ENCODE assay signal across 14 cellular contexts in the genomic region with DNA sequence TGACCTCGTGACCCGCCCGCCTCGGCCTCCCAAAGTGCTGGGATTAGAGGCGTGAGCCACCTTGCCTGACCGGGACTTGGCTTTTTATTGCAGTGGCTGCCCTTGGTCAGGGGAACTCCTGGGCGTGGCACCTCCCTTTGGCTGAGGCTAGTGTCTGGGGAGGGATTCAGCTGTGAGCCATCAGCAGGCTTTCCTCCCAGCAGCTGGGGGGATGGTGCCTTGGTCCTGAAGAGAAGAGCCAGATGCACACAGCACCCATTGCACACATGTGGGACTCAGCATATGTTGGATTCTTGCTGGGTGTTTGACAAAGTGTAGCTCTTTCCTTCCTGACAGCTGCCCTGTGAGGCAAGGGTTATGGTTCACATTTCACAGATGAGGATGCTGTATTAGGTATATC. TPM values are rescaled to one million over a fixed set of nuclear protein-coding genes. Genes with fewer than 3 reads are reported as not detected.
DNase-seq lines count a peak whose midpoint lies in the region; ATAC-seq and TF ChIP-seq lines count a peak whose summit lies in the region.
"Had no signal": no experiment of that assay in that cellular context is flagged by ENCODE, and none has a peak within 500 bp of the region (broad histone marks: within the 10 kb centered on the region; RNA-seq: fewer than 3 reads in every experiment).

No MANE protein-coding gene starts in this region.

- peaks cover 27% of the 10 kb centered on the region for H3K4me1 ChIP-seq in PC-3 (ENCODE audit: insufficient read depth, low read length)
- H3K4me1 ChIP-seq: thyroid gland had no signal

- ATAC-seq in PC-3 = peak; percentile 84
- ATAC-seq in stimulated activated memory B cell treated with anti-CD40 and anti-IgM and Interleukin-4, amounts not matched to agents 10 μg/mL and 1 μg/mL and 100 μg/mL, for 72 hours = no peak

- POLR2A ChIA-PET in PC-3 (lab: Charles Lee; ENCODE audit: unreplicated experiment) = no interaction called here

- no peak overlapping the region for H2AFZ ChIP-seq in PC-3 (ENCODE audit: low read length)

- no peak overlapping the region for H3K27ac ChIP-seq in PC-3 (ENCODE audit: low read length)
- H3K27ac ChIP-seq: thyroid gland had no signal

- H3F3A ChIP-seq in PC-3 (ENCODE audit: low read length, unreplicated experiment) = no peaks in the 10 kb centered on the region

- H3K27me3 Mint-ChIP-seq in activated naive CD4-positive, alpha-beta T cell treated with anti-CD3 and anti-CD28 coated beads for 36 hours (ENCODE audit: low read depth) = no peaks in the 10 kb centered on the region
- no peaks in the 10 kb centered on the region for H3K27me3 Mint-ChIP-seq in stimulated activated memory B cell treated with anti-CD40 and anti-IgM and Interleukin-4, amounts not matched to agents 10 μg/mL and 1 μg/mL and 100 μg/mL, for 72 hours

- H3K9me2 ChIP-seq in PC-3 (replicated peaks; ENCODE audit: low read length) = no peaks in the 10 kb centered on the region

- H3K4me2 ChIP-seq in PC-3 (ENCODE audit: low read length) = no peak overlapping the region

- intact Hi-C loops in activated naive CD4-positive, alpha-beta T cell treated with anti-CD3 and anti-CD28 coated beads for 36 hours (cut with micrococcal nuclease) = no loop called here
- intact Hi-C loops in PC-3 (cut with micrococcal nuclease) = no loop called here

- H4K20me1 ChIP-seq in PC-3 (ENCODE audit: low read length) = no peaks in the 10 kb centered on the region

- no peaks in the 10 kb centered on the region for H3K9me3 Mint-ChIP-seq in activated naive CD4-positive, alpha-beta T cell treated with anti-CD3 and anti-CD28 coated beads for 36 hours
- H3K9me3 Mint-ChIP-seq in stimulated activated memory B cell treated with anti-CD40 and anti-IgM and Interleukin-4, amounts not matched to agents 10 μg/mL and 1 μg/mL and 100 μg/mL, for 72 hours = peaks cover 4% of the 10 kb centered on the region

- H3K9me3 ChIP-seq in PC-3 (ENCODE audit: low read length) = no peaks in the 10 kb centered on the region
- H3K9me3 ChIP-seq: thyroid gland had no signal

- DNase-seq in activated naive CD4-positive, alpha-beta T cell treated with anti-CD3 and anti-CD28 coated beads for 36 hours = no peak
- no peak for DNase-seq in activated naive CD4-positive, alpha-beta T cell treated with anti-CD3 and anti-CD28 coated beads, Interleukin-2, amount 50 U/mL, for 16 hours
- DNase-seq in PC-3 (peak; percentile 48), fibroblast of villous mesenchyme (ENCODE audit: low read depth) (peak; percentile 82), iPS-NIHi7 (ENCODE audit: extremely low spot score) (no peak), COR-L47 (lab: John Stamatoyannopoulos, UW) (no peak)
- DNase-seq in stimulated activated CD4-positive, alpha-beta T cell treated with anti-CD3 and anti-CD28 coated beads, Interleukin-4, amount 100 ng/mL, for 4 hours = no peak
- DNase-seq: activated CD4-positive, alpha-beta T cell treated with anti-CD3 and anti-CD28 coated beads, Interleukin-2, amount 50 U/mL, for 48 hours; NCI-H1436 treated with DMSO at 0.1 percent for 48 hours; NCI-H526 treated with DMSO at 0.1 percent for 48 hours; T-helper 2 cell; thyroid gland had no signal

- peak overlapping the region; percentile 19 for H3K27ac Mint-ChIP-seq in activated naive CD4-positive, alpha-beta T cell treated with anti-CD3 and anti-CD28 coated beads for 36 hours
- peak overlapping the region; percentile 36 for H3K27ac Mint-ChIP-seq in stimulated activated memory B cell treated with anti-CD40 and anti-IgM and Interleukin-4, amounts not matched to agents 10 μg/mL and 1 μg/mL and 100 μg/mL, for 72 hours

- CTCF ChIA-PET in activated naive CD4-positive, alpha-beta T cell treated with anti-CD3 and anti-CD28 coated beads for 36 hours (lab: Charles Lee) = interaction anchor here (1.4 kb wide), 1 partner anchor 14 kb away, joined by 3 read pairs; no protein-coding TSS in a partner anchor
- CTCF ChIA-PET in PC-3 (lab: Charles Lee) = no interaction called here

- H3K79me2 ChIP-seq in PC-3 (ENCODE audit: low read length) = no peaks in the 10 kb centered on the region

- H3K4me3 Mint-ChIP-seq in activated naive CD4-positive, alpha-beta T cell treated with anti-CD3 and anti-CD28 coated beads for 36 hours = no peak overlapping the region
- no peak overlapping the region for H3K4me3 Mint-ChIP-seq in stimulated activated memory B cell treated with anti-CD40 and anti-IgM and Interleukin-4, amounts not matched to agents 10 μg/mL and 1 μg/mL and 100 μg/mL, for 72 hours

- peaks cover 28% of the 10 kb centered on the region for H3K36me3 Mint-ChIP-seq in activated naive CD4-positive, alpha-beta T cell treated with anti-CD3 and anti-CD28 coated beads for 36 hours (ENCODE audit: low read depth)
- peaks cover 72% of the 10 kb centered on the region for H3K36me3 Mint-ChIP-seq in stimulated activated memory B cell treated with anti-CD40 and anti-IgM and Interleukin-4, amounts not matched to agents 10 μg/mL and 1 μg/mL and 100 μg/mL, for 72 hours

- H3K4me3 ChIP-seq in PC-3 (ENCODE audit: low read length) = no peak overlapping the region
- no peak overlapping the region for H3K4me3 ChIP-seq in fibroblast of villous mesenchyme (ENCODE audit: low read depth, low read length)
- H3K4me3 ChIP-seq: thyroid gland had no signal

- H3K27me3 ChIP-seq in PC-3 (ENCODE audit: low read length) = no peaks in the 10 kb centered on the region
- H3K27me3 ChIP-seq: thyroid gland had no signal

- TF ChIP-seq CTCF in PC-3 (conservative IDR thresholded peaks at IDR 0.05; ENCODE audit: low read depth, low read length) (no peak), fibroblast of villous mesenchyme (IDR thresholded peaks at IDR 0.05; ENCODE audit: insufficient read depth, low read depth, low read length) (no peak)

- BruUV-seq in PC-3 (replicated peaks; lab: Mats Ljungman, UMichigan) = no TSS peak

- H3K36me3 ChIP-seq in PC-3 (ENCODE audit: low read depth, low read length) = no peaks in the 10 kb centered on the region
- H3K36me3 ChIP-seq: thyroid gland had no signal

- no peak overlapping the region for H3K9ac ChIP-seq in PC-3 (ENCODE audit: low read length)

- peaks cover 80% of the 10 kb centered on the region for H3K4me1 Mint-ChIP-seq in activated naive CD4-positive, alpha-beta T cell treated with anti-CD3 and anti-CD28 coated beads for 36 hours (ENCODE audit: low read depth)
- peaks cover 61% of the 10 kb centered on the region for H3K4me1 Mint-ChIP-seq in stimulated activated memory B cell treated with anti-CD40 and anti-IgM and Interleukin-4, amounts not matched to agents 10 μg/mL and 1 μg/mL and 100 μg/mL, for 72 hours

RNA-seq across cellular contexts. Expression of gene CYTH4, which starts 8.4 kb away (rescaled TPM):
- 10 to 100 TPM; 30.5 to 34.0 TPM for total RNA-seq in activated naive CD4-positive, alpha-beta T cell treated with anti-CD3 and anti-CD28 coated beads for 36 hours
- total RNA-seq in PC-3 (2014; rRNA removed) (1.9 and 4.6 TPM in 2 replicates), fibroblast of villous mesenchyme (under 0.01 TPM in 2 replicates)
- total RNA-seq: A673 had no signal

RNA-seq across cellular contexts. Expression of gene RAC2, which starts 46.7 kb away (rescaled TPM):
- 100 to 1,000 TPM; 728 to 759 TPM for total RNA-seq in activated naive CD4-positive, alpha-beta T cell treated with anti-CD3 and anti-CD28 coated beads for 36 hours
- total RNA-seq in PC-3 (2014; rRNA removed) = 50.5 and 54.5 TPM in 2 replicates
- total RNA-seq in fibroblast of villous mesenchyme = 8.1 and 11.2 TPM in 2 replicates

Comparison
In these comparisons a context has a peak if more than half of its experiments do, and no peak if none do; other contexts are left out.
1. DNase-seq: peak in PC-3 (single experiment) and fibroblast of villous mesenchyme (single experiment); none in activated naive CD4-positive, alpha-beta T cell treated with anti-CD3 and anti-CD28 coated beads for 36 hours (single experiment), activated naive CD4-positive, alpha-beta T cell treated with anti-CD3 and anti-CD28 coated beads, Interleukin-2, amount 50 U/mL, for 16 hours (single experiment), iPS-NIHi7 (single experiment), stimulated activated CD4-positive, alpha-beta T cell treated with anti-CD3 and anti-CD28 coated beads, Interleukin-4, amount 100 ng/mL, for 4 hours (0 of 2) and COR-L47 (single experiment).
2. RNA of gene RAC2, which starts 46.7 kb away (total RNA-seq): 728 to 759 TPM in activated naive CD4-positive, alpha-beta T cell treated with anti-CD3 and anti-CD28 coated beads for 36 hours; 50.5 to 54.5 TPM in PC-3 and 8.1 to 11.2 TPM in fibroblast of villous mesenchyme; every median in the first group is over 10 times any median in the second.